ENCODE assay signal across 23 cellular contexts in the genomic region with DNA sequence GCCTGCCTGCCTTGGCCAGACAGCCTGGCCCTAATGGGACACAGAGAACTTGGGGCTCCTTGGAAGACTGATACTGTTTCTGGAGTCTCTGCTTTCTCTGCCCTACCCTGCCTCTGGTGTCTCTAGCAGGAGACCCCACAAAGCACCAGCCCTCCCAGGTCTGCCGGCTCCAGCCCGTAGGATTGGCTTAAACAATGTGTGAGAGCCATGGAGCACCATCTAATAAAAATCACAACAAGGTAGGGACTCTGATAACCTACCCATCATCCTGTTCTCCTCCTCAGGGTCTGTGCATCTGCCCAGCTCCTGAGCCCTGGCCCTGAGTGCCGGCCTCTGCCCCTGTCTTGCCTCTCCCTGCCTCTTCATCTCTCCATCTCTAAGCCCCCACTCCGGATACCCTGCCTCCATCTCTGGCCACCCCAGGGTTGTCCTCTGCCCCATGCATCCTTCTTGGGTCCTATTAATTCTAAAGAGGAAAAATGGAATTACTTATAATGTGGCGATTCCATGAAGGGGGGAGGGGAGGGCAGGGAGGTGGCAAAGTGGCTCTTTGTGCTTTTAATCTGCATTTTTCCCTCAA. TPM values are rescaled to one million over a fixed set of nuclear protein-coding genes. Genes with fewer than 3 reads are reported as not detected.
DNase-seq lines count a peak whose midpoint lies in the region; ATAC-seq, FAIRE-seq and TF ChIP-seq lines count a peak whose summit lies in the region.
"Had no signal": no experiment of that assay in that cellular context is flagged by ENCODE, and none has a peak within 500 bp of the region (broad histone marks: within the 10 kb centered on the region; RNA-seq: fewer than 3 reads in every experiment).

No MANE protein-coding gene starts in this region.

- H3K27ac Mint-ChIP-seq in astrocyte (ENCODE audit: unreplicated experiment): peak overlapping the region; percentile 77
- H3K27ac Mint-ChIP-seq in nephron: no peak overlapping the region

- intact Hi-C loops in left ventricle myocardium superior (cut with micrococcal nuclease): no loop called here
- intact Hi-C loops in Right ventricle myocardium inferior (cut with DNase I): no loop called here
- intact Hi-C loops in aorta (cut with DNase I): no loop called here

- no peaks in the 10 kb centered on the region for H3K9me3 ChIP-seq in astrocyte (ENCODE audit: insufficient read depth, low read depth, low read length)
- no peaks in the 10 kb centered on the region for H3K9me3 ChIP-seq in aorta (ENCODE audit: control insufficient read depth, low read length)
- H3K9me3 ChIP-seq: heart right ventricle, SJSA1 had no signal

- DNase-seq in left ventricle myocardium superior (peak; percentile 9), Right ventricle myocardium inferior (ENCODE audit: missing footprints) (no peak), astrocyte (ENCODE audit: low read depth) (no peak), aorta (peak; percentile 26 to 62), OCI-M1 (lab: John Stamatoyannopoulos, UW) (no peak), coronary artery (ENCODE audit: low spot score) (no peak)
- DNase-seq: activated effector memory CD4-positive, alpha-beta T cell treated with Interleukin-2 at 50 U/mL for 16 hours; anterior cingulate cortex; DMS79 treated with DMSO at 0.1 percent for 48 hours; heart right ventricle; NCI-H1417 treated with DMSO at 0.1 percent for 48 hours; NCI-H526 treated with DMSO at 0.1 percent for 48 hours; stimulated activated CD8-positive, alpha-beta memory T cell treated with anti-CD3 and anti-CD28 coated beads, Interleukin-4, amount 100 ng/mL, for 48 hours had no signal

- peaks cover 72% of the 10 kb centered on the region for H3K27me3 Mint-ChIP-seq in astrocyte (ENCODE audit: low read depth, unreplicated experiment)
- peaks cover 77% of the 10 kb centered on the region for H3K27me3 Mint-ChIP-seq in nephron (ENCODE audit: low read depth)

- no peak overlapping the region for H3K27ac ChIP-seq in astrocyte (ENCODE audit: low read depth, low read length)
- no peak overlapping the region for H3K27ac ChIP-seq in aorta (ENCODE audit: low read depth in 1 of 2, low read length in 2 of 2)
- H3K27ac ChIP-seq in coronary artery: no peak overlapping the region
- H3K27ac ChIP-seq: heart right ventricle, SJSA1 had no signal

- H4K20me1 ChIP-seq in astrocyte (ENCODE audit: insufficient read depth, low read length): no peaks in the 10 kb centered on the region

- no peak for ATAC-seq in left ventricle myocardium superior
- no peak for ATAC-seq in Right ventricle myocardium inferior
- no peak for ATAC-seq in aorta (ENCODE audit: low FRiP score)
- no peak for ATAC-seq in GM18873 (IDR thresholded peaks at IDR 0.05; ENCODE audit: low FRiP score, unreplicated experiment)
- ATAC-seq: heart right ventricle had no signal

- no peak overlapping the region for H2AFZ ChIP-seq in astrocyte (ENCODE audit: low read depth, low read length)

- no peak overlapping the region for H3K4me3 Mint-ChIP-seq in astrocyte (ENCODE audit: unreplicated experiment)
- H3K4me3 Mint-ChIP-seq in nephron: peak overlapping the region; percentile 68 to 75 (median 69)

- H3K36me3 ChIP-seq in astrocyte (ENCODE audit: insufficient read depth, low read length) (no peaks in the 10 kb centered on the region), aorta (ENCODE audit: control insufficient read depth in 1 of 2, insufficient read depth in 2 of 2, low read length in 1 of 2) (no peaks in the 10 kb centered on the region)
- H3K36me3 ChIP-seq: heart right ventricle, SJSA1 had no signal

- 88 to 94% methylated on average over 5 of the region's 5 CpGs for WGBS in aorta, 2 donors

- no peaks in the 10 kb centered on the region for H3K79me2 ChIP-seq in astrocyte (ENCODE audit: insufficient read depth, low read length)

- peaks cover 38% of the 10 kb centered on the region for H3K27me3 ChIP-seq in astrocyte (ENCODE audit: insufficient read depth, low read length)
- H3K27me3 ChIP-seq in aorta (ENCODE audit: control insufficient read depth in 1 of 2, insufficient read depth in 2 of 2, low read length in 1 of 2): no peaks in the 10 kb centered on the region

- no peak for TF ChIP-seq CTCF in astrocyte (IDR thresholded peaks at IDR 0.05; ENCODE audit: insufficient read depth, low read depth, low read length)
- no peak for TF ChIP-seq CTCF in nephron (IDR thresholded peaks at IDR 0.05; ENCODE audit: unreplicated experiment in 3 of 3)
- no peak for TF ChIP-seq CTCF in coronary artery (IDR thresholded peaks at IDR 0.05)

- no peak overlapping the region for H3K9ac ChIP-seq in astrocyte (ENCODE audit: low read length)

- no peaks in the 10 kb centered on the region for H3K4me1 Mint-ChIP-seq in astrocyte (ENCODE audit: low read depth, unreplicated experiment)
- H3K4me1 Mint-ChIP-seq in nephron: peaks cover 4% of the 10 kb centered on the region

- no peak for FAIRE-seq in astrocyte (lab: Jason Lieb, UNC)

- no peak overlapping the region for H3K4me3 ChIP-seq in astrocyte (ENCODE audit: insufficient read depth, low read depth, low read length)
- no peak overlapping the region for H3K4me3 ChIP-seq in aorta (ENCODE audit: low read length in 2 of 2)
- H3K4me3 ChIP-seq in coronary artery: no peak overlapping the region
- H3K4me3 ChIP-seq: heart right ventricle, SJSA1 had no signal

- no peaks in the 10 kb centered on the region for H3K4me1 ChIP-seq in astrocyte (ENCODE audit: insufficient read depth, low read length)
- H3K4me1 ChIP-seq in aorta (ENCODE audit: control insufficient read depth in 1 of 2, insufficient read depth in 2 of 2, low read length in 2 of 2): no peaks in the 10 kb centered on the region

- H3K36me3 Mint-ChIP-seq in astrocyte (ENCODE audit: low read depth, unreplicated experiment) (peaks cover 2% of the 10 kb centered on the region), nephron (ENCODE audit: low read depth) (no peaks in the 10 kb centered on the region)

- H3K4me2 ChIP-seq in astrocyte (ENCODE audit: low read length): no peak overlapping the region

- H3K9me3 Mint-ChIP-seq in astrocyte (ENCODE audit: unreplicated experiment) (peaks cover 5% of the 10 kb centered on the region), nephron (no peaks in the 10 kb centered on the region)

RNA-seq across cellular contexts. Expression of a gene that starts 1.2 kb away (rescaled TPM):
- total RNA-seq in left ventricle myocardium superior (0.37 TPM), Right ventricle myocardium inferior (not detected), astrocyte (0.14 TPM in 1 of 2 replicates, not detected in the other), aorta (1 to 10 TPM; 2.1 to 7.2 TPM)
- not detected for polyA plus RNA-seq in aorta
- total RNA-seq: MCF 10A, OCI-LY7, pulmonary artery endothelial cell, SJSA1 had no signal
- polyA plus RNA-seq: AG04450 had no signal

RNA-seq across cellular contexts. Expression of a gene that starts 31.4 kb away (rescaled TPM):
- total RNA-seq in left ventricle myocardium superior: 0.15 TPM
- 0.11 TPM for total RNA-seq in Right ventricle myocardium inferior
- total RNA-seq in astrocyte: not detected in 2 replicates
- total RNA-seq in aorta: not detected
- polyA plus RNA-seq in aorta: not detected
- total RNA-seq: liver, MCF 10A, OCI-LY7, pulmonary artery endothelial cell, SJSA1 had no signal
- polyA plus RNA-seq: AG04450 had no signal

RNA-seq across cellular contexts. Expression of a gene that starts 32.9 kb away (rescaled TPM):
- total RNA-seq in left ventricle myocardium superior (not detected), Right ventricle myocardium inferior (not detected), astrocyte (not detected in 2 replicates), aorta (not detected)
- polyA plus RNA-seq in aorta: 10 to 100 TPM in 1 of 2 donors, under 1 TPM in 1; 0.18 to 19.9 TPM
- total RNA-seq: cerebellum, heart right ventricle, liver, MCF 10A, OCI-LY7, pulmonary artery endothelial cell, SJSA1, temporal lobe had no signal
- polyA plus RNA-seq: AG04450, heart right ventricle had no signal

RNA-seq across cellular contexts. Expression of a gene that starts 37.1 kb away (rescaled TPM):
- total RNA-seq in left ventricle myocardium superior (not detected), Right ventricle myocardium inferior (not detected), astrocyte (not detected in 2 replicates), aorta (not detected)
- not detected for polyA plus RNA-seq in aorta
- total RNA-seq: liver, MCF 10A, OCI-LY7, pulmonary artery endothelial cell, SJSA1, temporal lobe had no signal
- polyA plus RNA-seq: AG04450, liver had no signal

RNA-seq across cellular contexts. Expression of a gene that starts 50.7 kb away (rescaled TPM):
- total RNA-seq in left ventricle myocardium superior (not detected), Right ventricle myocardium inferior (not detected), astrocyte (not detected in 2 replicates), aorta (not detected)
- not detected for polyA plus RNA-seq in aorta
- total RNA-seq: cerebellum, heart right ventricle, liver, MCF 10A, OCI-LY7, pulmonary artery endothelial cell, SJSA1, temporal lobe had no signal
- polyA plus RNA-seq: AG04450, heart right ventricle, liver had no signal

Comparison
In these comparisons a context has a peak if more than half of its experiments do, and no peak if none do; other contexts are left out.
1. DNase-seq: peak in left ventricle myocardium superior (single experiment) and aorta (2 of 2); none in Right ventricle myocardium inferior (single experiment), astrocyte (single experiment), OCI-M1 (single experiment) and coronary artery (single experiment).